ENCODE assay signal across 7 cellular contexts in genomic region chr11:75280227-75280671, GRCh38. TPM values are rescaled to one million over a fixed set of nuclear protein-coding genes. Genes with fewer than 3 reads are reported as not detected.
DNase-seq lines count a peak whose midpoint lies in the region; ATAC-seq, FAIRE-seq and TF ChIP-seq lines count a peak whose summit lies in the region.

No MANE protein-coding gene starts in this region.

- peaks cover 65% of the 10 kb centered on the region for H3K36me3 ChIP-seq in adipocyte (ENCODE audit: control insufficient read depth, insufficient read depth, low read length, severe bottlenecking)
- peaks cover 0 to 99% (median 29%) of the 10 kb centered on the region in 9 donors for H3K36me3 ChIP-seq in heart right ventricle
- H3K36me3 ChIP-seq in psoas muscle (ENCODE audit: insufficient read depth in 1 of 2, low read depth in 1 of 2) = peaks cover 0 to 27% of the 10 kb centered on the region in 2 donors

- ATAC-seq in T-cell (replicated peaks in 1 of 4) (peak; percentile 26 to 54 (median 34)), heart right ventricle (peak; percentile 60 to 88 (median 82)), psoas muscle (peak; percentile 83 to 94 (median 88))

- H3K27ac ChIP-seq in heart right ventricle (peak overlapping the region in 8 of 10 donors; percentile 1 to 58 (median 21)), psoas muscle (no peak overlapping the region)

- no peaks in the 10 kb centered on the region for H3K9me3 Mint-ChIP-seq in T-cell

- no peaks in the 10 kb centered on the region for H3K27me3 Mint-ChIP-seq in T-cell

- peaks cover 20% of the 10 kb centered on the region for H3K36me3 Mint-ChIP-seq in T-cell

- FAIRE-seq in urothelium cell line (lab: Jason Lieb, UNC) = peak; percentile 97

- H3K9me3 ChIP-seq in adipocyte (ENCODE audit: control insufficient read depth, low read length) = no peaks in the 10 kb centered on the region
- H3K9me3 ChIP-seq in heart right ventricle = no peaks in the 10 kb centered on the region
- H3K9me3 ChIP-seq in psoas muscle = no peaks in the 10 kb centered on the region

- H3K9ac ChIP-seq in adipocyte (ENCODE audit: low read length) = no peak overlapping the region

- 6 to 10% methylated on average over 8 of the region's 8 CpGs for WGBS in heart right ventricle, 2 donors
- 7 to 13% (median 11%) methylated on average over 8 of the region's 8 CpGs for WGBS in psoas muscle, 3 donors

- H3K27me3 ChIP-seq in adipocyte (replicated peaks; ENCODE audit: control insufficient read depth, insufficient read depth, low read length) (no peaks in the 10 kb centered on the region), heart right ventricle (no peaks in the 10 kb centered on the region), psoas muscle (ENCODE audit: insufficient read depth in 3 of 3, low read length in 2 of 3) (no peaks in the 10 kb centered on the region)

- H3K4me1 ChIP-seq in adipocyte (ENCODE audit: control insufficient read depth, insufficient read depth, low read length) (no peaks in the 10 kb centered on the region), heart right ventricle (peaks cover 0 to 29% (median 19%) of the 10 kb centered on the region in 9 donors), psoas muscle (no peaks in the 10 kb centered on the region)

- DNase-seq in NCI-H1092 (lab: John Stamatoyannopoulos, UW) (peak; percentile 74), T-cell (peak; percentile 41 to 82 (median 67)), adipocyte (ENCODE audit: low read depth) (peak; percentile 86), heart right ventricle (peak; percentile 66 to 84), psoas muscle (peak; percentile 66 to 79), urothelium cell line (ENCODE audit: low spot score) (peak; percentile 87)

- TF ChIP-seq CTCF in GM12875 (IDR thresholded peaks at IDR 0.05; ENCODE audit: borderline replicate concordance, insufficient read depth, low read depth, low read length) = peak; percentile 93
- peak; percentile 96 to 99 (median 98) for TF ChIP-seq CTCF in heart right ventricle (IDR thresholded peaks at IDR 0.05)
- TF ChIP-seq CTCF in psoas muscle (IDR thresholded peaks at IDR 0.05) = peak; percentile 99

- POLR2A ChIA-PET in T-cell (lab: Charles Lee) = no interaction called here

- peak overlapping the region in 1 of 3 donors; percentile 49 for H3K4me3 Mint-ChIP-seq in T-cell

- CTCF ChIA-PET in T-cell (lab: Charles Lee) = interaction anchor here (0.5 to 3.0 kb wide), 18 partner anchors 9 to 847 kb away, joined by 3 to 38 read pairs (median 5); no protein-coding TSS in a partner anchor

- H3K4me3 ChIP-seq in GM12875 (ENCODE audit: low read depth, low read length) (no peak overlapping the region), adipocyte (ENCODE audit: low read length) (no peak overlapping the region), heart right ventricle (no peak overlapping the region), psoas muscle (no peak overlapping the region)

- H3K27ac Mint-ChIP-seq in T-cell = peak overlapping the region; percentile 91 to 95

- H3K4me1 Mint-ChIP-seq in T-cell = peaks cover 41 to 51% (median 45%) of the 10 kb centered on the region in 3 donors

- intact Hi-C loops in heart right ventricle (cut with DNase I) (loop anchor here (1.0 to 10.0 kb wide), 8 partner anchors 47 to 255 kb away; partner anchors contain the start of gene GDPD5 (in 1 of the 10)), psoas muscle (cut with DNase I) (loop anchor here (1.0 to 5.0 kb wide), 3 partner anchors 104 to 257 kb away; no protein-coding TSS in a partner anchor)

RNA-seq across cellular contexts. Expression of gene TPBGL, which starts 39.7 kb away (rescaled TPM):
- total RNA-seq in T-cell = under 1 TPM; 0.13 to 0.59 (median 0.47) TPM
- total RNA-seq in heart right ventricle = under 1 TPM in 5 of 10 donors, not detected in 5; 0.09 to 0.37 (median 0.17) TPM
- under 1 TPM; 0.07 to 0.16 TPM for polyA plus RNA-seq in heart right ventricle
- total RNA-seq in psoas muscle = under 1 TPM in 1 of 4 donors, not detected in 3; 0.11 TPM
- under 1 TPM in 2 of 3 donors, not detected in 1; 0.01 to 0.05 TPM for polyA plus RNA-seq in psoas muscle

Comparison
In these comparisons a context has a peak if more than half of its experiments do, and no peak if none do; other contexts are left out.
1. ATAC-seq: peak in every context shown above with its lines; median percentile 88 in psoas muscle; 82 in heart right ventricle; 34 in T-cell.